In the genomic region with DNA sequence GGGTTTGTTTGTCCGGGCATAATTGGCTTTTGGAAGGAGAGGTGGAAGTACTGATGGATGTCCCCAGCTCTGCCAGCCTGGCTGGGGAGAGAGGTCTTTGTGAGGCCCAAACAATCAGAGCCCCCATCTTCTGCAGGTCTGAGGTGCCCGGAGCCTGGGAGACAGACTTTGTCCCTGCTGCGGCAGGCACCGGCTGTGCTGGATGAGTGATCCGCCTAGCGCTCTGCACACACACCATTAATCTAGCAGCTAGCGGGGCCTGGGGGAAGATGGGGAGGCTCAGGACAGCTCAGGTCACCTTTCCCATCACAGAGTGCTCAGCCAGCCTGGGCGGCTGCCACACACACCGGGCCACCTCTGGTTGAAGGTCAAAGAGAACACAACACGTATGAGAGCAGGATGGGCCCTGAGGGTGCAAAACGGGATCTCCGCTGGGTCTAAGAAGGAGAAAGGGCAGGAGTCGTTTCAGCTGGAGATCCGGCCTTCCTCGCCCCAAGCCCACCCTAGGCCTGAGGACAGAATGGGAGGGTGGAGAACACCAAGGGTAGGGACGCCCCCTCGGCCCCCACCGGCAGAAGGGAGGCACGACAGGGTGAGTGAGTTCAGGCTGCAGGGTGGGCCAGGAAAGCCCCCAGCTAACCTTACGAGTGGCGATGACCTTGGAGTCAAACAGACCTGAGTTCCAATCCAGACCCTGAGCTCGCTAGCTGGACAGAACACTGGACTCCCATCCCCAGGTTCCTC, we compare ENCODE assay signal across 16 cellular contexts.
"Had no signal": no experiment of that assay in that cellular context is flagged by ENCODE, and none has a peak within 500 bp of the region (broad histone marks: within the 10 kb centered on the region; RNA-seq: fewer than 3 reads in every experiment).

No MANE protein-coding gene starts in this region.

- H3K4me1 ChIP-seq: colonic mucosa, lower lobe of right lung, parathyroid adenoma, uterus had no signal

- H3K9me3 ChIP-seq: body of pancreas, colonic mucosa, lower lobe of right lung, uterus had no signal

- ATAC-seq: activated CD4-positive, CD25-positive, alpha-beta regulatory T cell treated with anti-CD3 and anti-CD28 coated beads, Interleukin-2, amount 50 U/mL, for 24 hours; activated T-cell treated with anti-CD3 and anti-CD28 coated beads, Interleukin-2, amount 50 U/mL, for 72 hours; body of pancreas; stimulated activated memory B cell treated with anti-CD40 and anti-IgM and Interleukin-4, amounts not matched to agents 10 μg/mL and 1 μg/mL and 100 μg/mL, for 72 hours had no signal

- DNase-seq: activated gamma-delta T cell treated with Interleukin-2 at 50 U/mL for 16 hours; activated T-cell treated with anti-CD3 and anti-CD28 coated beads, Interleukin-2, amount 50 U/mL, for 72 hours; amygdala; body of pancreas; caudate nucleus; colonic mucosa; effector CD4-positive, alpha-beta T cell; foreskin fibroblast; hippocampal formation; lower lobe of right lung; naive B cell; stimulated activated CD4-positive, alpha-beta T cell treated with anti-CD3 and anti-CD28 coated beads, Interleukin-2, amount 100 ng/mL, for 48 hours; uterus had no signal

- H3K27ac ChIP-seq: body of pancreas, colonic mucosa, lower lobe of right lung, parathyroid adenoma, uterus had no signal

- H3K27me3 ChIP-seq: uterus had no signal

- H3K4me3 ChIP-seq: body of pancreas, colonic mucosa, lower lobe of right lung, uterus had no signal

- H3K36me3 ChIP-seq: colonic mucosa, lower lobe of right lung, uterus had no signal
